ENCODE assay signal across 8 cellular contexts in genomic region chr14:23727566-23728335, GRCh38.
DNase-seq lines count a peak whose midpoint lies in the region; ATAC-seq and TF ChIP-seq lines count a peak whose summit lies in the region.

No MANE protein-coding gene starts in this region.

- H3K4me1 ChIP-seq in cardiac muscle cell (ENCODE audit: low read depth), result no peaks in the 10 kb centered on the region
- H3K4me1 ChIP-seq in right cardiac atrium (ENCODE audit: control insufficient read depth, insufficient read depth, low read length), result no peaks in the 10 kb centered on the region

- intact Hi-C loops in right cardiac atrium (cut with DNase I), result no loop called here

- DNase-seq in cardiac muscle cell (ENCODE audit: low read depth in 1 of 2, low spot score in 1 of 2) (peak; percentile 37 to 45), right cardiac atrium (no peak), NCI-H460 (ENCODE audit: extremely low read depth, low read depth) (peak; percentile 58), choroid plexus epithelial cell (ENCODE audit: low read depth) (peak; percentile 56), middle frontal gyrus (ENCODE audit: extremely low spot score, low spot score) (peak; percentile 14), NK-92 (lab: John Stamatoyannopoulos, UW; ENCODE audit: unreplicated experiment) (no peak)

- no peaks in the 10 kb centered on the region for H3K9me3 ChIP-seq in cardiac muscle cell (ENCODE audit: low read depth)
- no peaks in the 10 kb centered on the region for H3K9me3 ChIP-seq in right cardiac atrium (ENCODE audit: control insufficient read depth, low read length)

- H3K4me3 ChIP-seq in cardiac muscle cell (no peak overlapping the region), right cardiac atrium (ENCODE audit: low read length) (no peak overlapping the region), choroid plexus epithelial cell (ENCODE audit: low read depth, low read length) (no peak overlapping the region)

- H3K27me3 ChIP-seq in cardiac muscle cell (no peaks in the 10 kb centered on the region), right cardiac atrium (ENCODE audit: control insufficient read depth, insufficient read depth) (no peaks in the 10 kb centered on the region)

- ATAC-seq in right cardiac atrium, result no peak
- no peak for ATAC-seq in HG02970 (IDR thresholded peaks at IDR 0.05; ENCODE audit: low FRiP score, unreplicated experiment)
- no peak for ATAC-seq in HG02759 (IDR thresholded peaks at IDR 0.05; ENCODE audit: unreplicated experiment)

- 87% methylated on average over 5 of the region's 5 CpGs for WGBS in right cardiac atrium

- TF ChIP-seq CTCF in cardiac muscle cell (IDR thresholded peaks at IDR 0.05; ENCODE audit: low read depth, low read length) (peak; percentile 22), choroid plexus epithelial cell (conservative IDR thresholded peaks at IDR 0.05; ENCODE audit: low read depth, low read length) (peak; percentile 60)

- H3K36me3 ChIP-seq in cardiac muscle cell, result no peaks in the 10 kb centered on the region

- H3K27ac ChIP-seq in cardiac muscle cell (no peak overlapping the region), right cardiac atrium (ENCODE audit: low read length) (no peak overlapping the region)

Comparison
In these comparisons a context has a peak if more than half of its experiments do, and no peak if none do; other contexts are left out.
1. DNase-seq: peak in cardiac muscle cell (2 of 2), NCI-H460 (single experiment), choroid plexus epithelial cell (single experiment) and middle frontal gyrus (single experiment); none in right cardiac atrium (0 of 3) and NK-92 (single experiment).